Comparison of ENCODE assay signal across 31 cellular contexts in the genomic region with DNA sequence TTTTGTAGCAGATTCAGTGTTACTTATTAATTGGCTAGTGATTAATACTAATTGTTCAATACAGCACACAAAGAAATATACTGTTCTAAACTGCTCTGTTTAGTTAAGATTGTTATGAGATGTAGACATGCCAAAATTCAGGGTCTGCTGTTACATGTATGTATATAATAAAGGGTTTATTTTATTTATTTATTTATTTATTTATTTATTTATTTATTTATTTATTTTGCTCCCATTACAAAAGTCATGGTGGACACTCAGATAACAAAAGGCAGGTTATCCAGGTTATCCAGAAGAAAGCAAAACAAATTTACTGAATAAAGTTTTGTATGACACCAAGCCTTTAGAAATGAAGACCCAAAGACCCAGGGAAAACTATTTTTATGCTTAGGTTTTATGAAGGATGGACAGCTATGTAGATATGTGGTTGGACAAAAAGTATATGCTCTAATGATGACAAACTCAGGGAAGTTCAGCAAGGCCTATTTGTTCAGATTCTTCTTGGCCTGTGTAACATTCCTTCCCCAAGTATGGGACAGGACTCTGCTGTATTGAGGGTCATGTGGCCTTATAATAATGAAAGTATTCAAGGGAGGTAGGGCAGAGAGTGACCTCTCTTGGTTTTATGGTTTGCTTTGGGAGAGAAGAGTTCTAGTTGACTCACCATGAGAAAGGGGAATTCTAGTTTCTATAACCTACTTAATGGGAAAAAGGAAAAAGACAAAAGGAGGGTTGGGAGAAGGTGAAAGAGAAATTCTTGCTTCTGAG.
DNase-seq lines count a peak whose midpoint lies in the region; ATAC-seq and TF ChIP-seq lines count a peak whose summit lies in the region.
"Had no signal": no experiment of that assay in that cellular context is flagged by ENCODE, and none has a peak within 500 bp of the region (broad histone marks: within the 10 kb centered on the region; RNA-seq: fewer than 3 reads in every experiment).

No MANE protein-coding gene starts in this region.

- no peak overlapping the region for H3K4me2 ChIP-seq in IMR-90 (ENCODE audit: low read depth, low read length)

- no peak overlapping the region for H4K8ac ChIP-seq in IMR-90 (ENCODE audit: low read depth in 2 of 2, low read length in 2 of 2)

- no peaks in the 10 kb centered on the region for H3K9me1 ChIP-seq in IMR-90 (ENCODE audit: insufficient read depth, low read length)

- H2AFZ ChIP-seq in IMR-90 (replicated peaks; ENCODE audit: low read length, poor library complexity), result no peak overlapping the region

- H4K91ac ChIP-seq in IMR-90 (ENCODE audit: insufficient read depth, low read depth, low read length), result no peak overlapping the region

- H3K18ac ChIP-seq in IMR-90 (ENCODE audit: low read depth, low read length), result no peak overlapping the region

- H2BK20ac ChIP-seq in IMR-90 (ENCODE audit: low read depth, low read length), result no peak overlapping the region

- no peaks in the 10 kb centered on the region for H3K36me3 ChIP-seq in IMR-90 (ENCODE audit: control insufficient read depth, insufficient read depth, low read length)
- H3K36me3 ChIP-seq: cardiac muscle cell, colonic mucosa, sigmoid colon, SJSA1, tibial nerve had no signal

- dilution Hi-C loops in IMR-90 (cut with HindIII; ENCODE audit: low sequenced_read_pairs, unreplicated experiment), result no loop called here

- H3K56ac ChIP-seq in IMR-90 (ENCODE audit: extremely low read depth, insufficient read depth, low read length), result no peak overlapping the region

- H3K9ac ChIP-seq in IMR-90 (ENCODE audit: low read depth, low read length), result no peak overlapping the region

- H2BK15ac ChIP-seq in IMR-90 (ENCODE audit: low read depth, low read length), result no peak overlapping the region

- no peak for TF ChIP-seq POLR2A in IMR-90 (IDR thresholded peaks at IDR 0.05; ENCODE audit: low read depth, low read length)

- no peak overlapping the region for H3K4ac ChIP-seq in IMR-90 (ENCODE audit: low read depth, low read length)

- CTCF ChIA-PET in AG04449 (lab: Yijun Ruan, JAX) (no interaction called here), IMR-90 (lab: Yijun Ruan, JAX) (no interaction called here)

- H3K23ac ChIP-seq in IMR-90 (ENCODE audit: low read depth, low read length), result no peak overlapping the region

- no peak overlapping the region for H3K14ac ChIP-seq in IMR-90 (replicated peaks; ENCODE audit: low read depth, low read length)

- TF ChIP-seq CTCF in AG04449 (IDR thresholded peaks at IDR 0.05; ENCODE audit: insufficient read depth, low read length, missing control alignments), result no peak
- TF ChIP-seq CTCF in IMR-90 (conservative IDR thresholded peaks at IDR 0.05; ENCODE audit: low read depth, low read length), result no peak
- no peak for TF ChIP-seq CTCF in choroid plexus epithelial cell (conservative IDR thresholded peaks at IDR 0.05; ENCODE audit: low read depth, low read length)

- H3K79me1 ChIP-seq in IMR-90 (ENCODE audit: low read depth in 1 of 2, low read length in 2 of 2), result no peaks in the 10 kb centered on the region

- H3K4me1 ChIP-seq in IMR-90 (ENCODE audit: control insufficient read depth, insufficient read depth, low read length), result peaks cover 2% of the 10 kb centered on the region; the same call in 1 of the 2 replicates
- H3K4me1 ChIP-seq: colonic mucosa, psoas muscle, tibial nerve had no signal

- H2BK120ac ChIP-seq in IMR-90 (ENCODE audit: low read depth, low read length), result no peak overlapping the region

- peak; percentile 21 for DNase-seq in AG04449 (ENCODE audit: low read depth, low spot score)
- DNase-seq in IMR-90, result peak; percentile 72
- peak; percentile 79 for DNase-seq in choroid plexus epithelial cell (ENCODE audit: low read depth)
- DNase-seq in kidney tubule cell (ENCODE audit: low spot score), result peak; percentile 88
- no peak for DNase-seq in ureter (ENCODE audit: low spot score)
- no peak for DNase-seq in DMS53 (lab: John Stamatoyannopoulos, UW)
- no peak for DNase-seq in SIG-M5 (lab: John Stamatoyannopoulos, UW)
- DNase-seq: activated B cell treated with CpG ODN at 0.5 μM for 24 hours; activated CD4-positive, alpha-beta T cell treated with anti-CD3 and anti-CD28 coated beads, Interleukin-2, amount 50 U/mL, for 1 hour; activated effector memory CD4-positive, alpha-beta T cell treated with Interleukin-2 at 50 U/mL for 16 hours; activated T-cell treated with anti-CD3 and anti-CD28 coated beads, Interleukin-2, amount 50 U/mL, for 1 hour; amygdala; CD8-positive, alpha-beta T cell; colonic mucosa; DMS 273 treated with DMSO at 0.1 percent for 48 hours; effector CD4-positive, alpha-beta T cell; HCEC 1CT; islet precursor cell; naive B cell; NCI-H446; NCI-H82; nucleus accumbens; psoas muscle; RPMI8226; sigmoid colon; stimulated activated CD4-positive, alpha-beta T cell treated with anti-CD3 and anti-CD28 coated beads, Interleukin-4, amount 100 ng/mL, for 4 hours had no signal

- H4K20me1 ChIP-seq in IMR-90 (ENCODE audit: insufficient read depth, low read length), result no peaks in the 10 kb centered on the region

- no peaks in the 10 kb centered on the region for H3K9me3 ChIP-seq in IMR-90 (ENCODE audit: control insufficient read depth, insufficient read depth, low read length)
- H3K9me3 ChIP-seq: colonic mucosa, psoas muscle, sigmoid colon, SJSA1, tibial nerve had no signal

- intact Hi-C loops in IMR-90 (cut with micrococcal nuclease), result no loop called here

- H3K4me3 ChIP-seq in AG04449 (ENCODE audit: low read depth, low read length) (no peak overlapping the region), IMR-90 (ENCODE audit: insufficient read depth, low read depth, low read length) (no peak overlapping the region), choroid plexus epithelial cell (ENCODE audit: low read depth, low read length) (no peak overlapping the region)
- H3K4me3 ChIP-seq: cardiac muscle cell, colonic mucosa, psoas muscle, sigmoid colon, SJSA1, tibial nerve had no signal

- H2BK5ac ChIP-seq in IMR-90 (ENCODE audit: low read depth, low read length, poor library complexity, severe bottlenecking), result no peak overlapping the region

- no peak overlapping the region for H2AK5ac ChIP-seq in IMR-90 (ENCODE audit: low read depth, low read length)

- in situ Hi-C loops in IMR-90 (cut with MboI; ENCODE audit: low sequenced_read_pairs), result no loop called here

- peak; percentile 24; the same call in 1 of the 2 replicates for ATAC-seq in IMR-90 (ENCODE audit: low read depth)
- no peak for ATAC-seq in GM21526 (IDR thresholded peaks at IDR 0.05; ENCODE audit: low FRiP score, unreplicated experiment)
- ATAC-seq: activated naive CD4-positive, alpha-beta T cell treated with anti-CD3 and anti-CD28 coated beads, Interleukin-2, amount 50 U/mL, for 72 hours; CD8-positive, alpha-beta T cell; psoas muscle had no signal

- H3K27ac ChIP-seq in IMR-90 (ENCODE audit: insufficient read depth, low read length), result no peak overlapping the region
- H3K27ac ChIP-seq: cardiac muscle cell, colonic mucosa, psoas muscle, sigmoid colon, SJSA1, tibial nerve had no signal

- POLR2A ChIA-PET in AG04449 (lab: Yijun Ruan, JAX) (no interaction called here), IMR-90 (lab: Charles Lee; ENCODE audit: unreplicated experiment) (no interaction called here)

- BruUV-seq in IMR-90 (replicated peaks; lab: Mats Ljungman, UMichigan), result no TSS peak

- no peak overlapping the region for H2AK9ac ChIP-seq in IMR-90 (replicated peaks; ENCODE audit: low read depth, low read length, poor library complexity)

- H4K5ac ChIP-seq in IMR-90 (ENCODE audit: low read depth, low read length), result no peak overlapping the region

- TF ChIP-seq RAD21 in IMR-90 (IDR thresholded peaks at IDR 0.05; ENCODE audit: low read length), result no peak

- no peaks in the 10 kb centered on the region for H3K27me3 ChIP-seq in IMR-90 (ENCODE audit: control insufficient read depth, insufficient read depth, low read length)
- H3K27me3 ChIP-seq: cardiac muscle cell, colonic mucosa, sigmoid colon, SJSA1, tibial nerve had no signal

TF ChIP-seq in IMR-90, 13 proteins besides CTCF, POLR2A, EP300 and RAD21:
- no peak for TF ChIP-seq NFE2L2 (IDR thresholded peaks at IDR 0.05; ENCODE audit: low read depth, low read length)
- TF ChIP-seq RCOR1 (IDR thresholded peaks at IDR 0.05; ENCODE audit: insufficient replicate concordance, low read length), result no peak
- TF ChIP-seq, protein P1, sequence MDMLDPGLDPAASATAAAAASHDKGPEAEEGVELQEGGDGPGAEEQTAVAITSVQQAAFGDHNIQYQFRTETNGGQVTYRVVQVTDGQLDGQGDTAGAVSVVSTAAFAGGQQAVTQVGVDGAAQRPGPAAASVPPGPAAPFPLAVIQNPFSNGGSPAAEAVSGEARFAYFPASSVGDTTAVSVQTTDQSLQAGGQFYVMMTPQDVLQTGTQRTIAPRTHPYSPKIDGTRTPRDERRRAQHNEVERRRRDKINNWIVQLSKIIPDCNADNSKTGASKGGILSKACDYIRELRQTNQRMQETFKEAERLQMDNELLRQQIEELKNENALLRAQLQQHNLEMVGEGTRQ (IDR thresholded peaks at IDR 0.05; ENCODE audit: low read depth, low read length), result peak; percentile 22; the same call in 1 of the 2 replicates
- no peak for TF ChIP-seq RFX5 (IDR thresholded peaks at IDR 0.05; ENCODE audit: low read depth, low read length)
- TF ChIP-seq CEBPB (IDR thresholded peaks at IDR 0.05; ENCODE audit: low read depth, low read length), result no peak

Comparison
In these comparisons a context has a peak if more than half of its experiments do, and no peak if none do; other contexts are left out.
1. DNase-seq: peak in AG04449 (single experiment), IMR-90 (single experiment), choroid plexus epithelial cell (single experiment) and kidney tubule cell (single experiment); none in ureter (single experiment), DMS53 (single experiment) and SIG-M5 (single experiment).